ENCODE assay signal across 11 cellular contexts in genomic region chr1:1892763-1893120, GRCh38. TPM values are rescaled to one million over a fixed set of nuclear protein-coding genes. Genes with fewer than 3 reads are reported as not detected.
A peak's percentile ranks its signal among the peaks of the same experiment; 100 is the strongest.
DNase-seq lines count a peak whose midpoint lies in the region; ATAC-seq and TF ChIP-seq lines count a peak whose summit lies in the region.
"Had no signal": no experiment of that assay in that cellular context is flagged by ENCODE, and none has a peak within 500 bp of the region (broad histone marks: within the 10 kb centered on the region; RNA-seq: fewer than 3 reads in every experiment).

No MANE protein-coding gene starts in this region.

- peak overlapping the region; percentile 95 for H3K4me3 Mint-ChIP-seq in activated naive CD8-positive, alpha-beta T cell treated with anti-CD3 and anti-CD28 coated beads, Interleukin-2, amount 10 ng/mL, durations not matched to agents 7 days and 5 days

- H3K9me3 Mint-ChIP-seq in activated naive CD8-positive, alpha-beta T cell treated with anti-CD3 and anti-CD28 coated beads, Interleukin-2, amount 10 ng/mL, durations not matched to agents 7 days and 5 days = no peaks in the 10 kb centered on the region

- H3K27me3 Mint-ChIP-seq in activated naive CD8-positive, alpha-beta T cell treated with anti-CD3 and anti-CD28 coated beads, Interleukin-2, amount 10 ng/mL, durations not matched to agents 7 days and 5 days = no peaks in the 10 kb centered on the region

- intact Hi-C loops in left ventricle myocardium inferior (cut with micrococcal nuclease) (no loop called here), cardiac septum (cut with DNase I) (loop anchor here (5.0 kb wide), 1 partner anchor 115 kb away; the partner anchor contains the start of gene NADK), upper lobe of right lung (cut with DNase I) (loop anchor here (10.0 kb wide), 1 partner anchor 138 kb away; no protein-coding TSS in a partner anchor)

- H3K4me1 ChIP-seq in left ventricle myocardium inferior (peaks cover 66% of the 10 kb centered on the region), muscle layer of duodenum (ENCODE audit: control insufficient read depth in 1 of 2, insufficient read depth in 2 of 2, low read length in 2 of 2) (peaks cover 7 to 37% of the 10 kb centered on the region in 2 donors), upper lobe of right lung (peaks cover 29% of the 10 kb centered on the region)

- H3K27ac ChIP-seq in left ventricle myocardium inferior (replicated peaks) (peak overlapping the region; percentile 97), muscle layer of duodenum (ENCODE audit: low read length) (peak overlapping the region; percentile 78), upper lobe of right lung (no peak overlapping the region)

- peak overlapping the region; percentile 93 for H3K27ac Mint-ChIP-seq in activated naive CD8-positive, alpha-beta T cell treated with anti-CD3 and anti-CD28 coated beads, Interleukin-2, amount 10 ng/mL, durations not matched to agents 7 days and 5 days

- ATAC-seq in activated naive CD8-positive, alpha-beta T cell treated with anti-CD3 and anti-CD28 coated beads, Interleukin-2, amount 10 ng/mL, durations not matched to agents 7 days and 5 days (ENCODE audit: low read depth) = no peak
- no peak for ATAC-seq in upper lobe of right lung
- ATAC-seq: GM12878 had no signal

- TF ChIP-seq CTCF in left ventricle myocardium inferior (IDR thresholded peaks at IDR 0.05; ENCODE audit: borderline replicate concordance) (no peak), upper lobe of right lung (IDR thresholded peaks at IDR 0.05) (no peak)

- H3K9me3 ChIP-seq in left ventricle myocardium inferior (replicated peaks) (no peaks in the 10 kb centered on the region), muscle layer of duodenum (ENCODE audit: control insufficient read depth in 1 of 2, low read length in 2 of 2) (no peaks in the 10 kb centered on the region), upper lobe of right lung (no peaks in the 10 kb centered on the region)

- H3K4me1 Mint-ChIP-seq in activated naive CD8-positive, alpha-beta T cell treated with anti-CD3 and anti-CD28 coated beads, Interleukin-2, amount 10 ng/mL, durations not matched to agents 7 days and 5 days = peaks cover 34% of the 10 kb centered on the region

- H3K27me3 ChIP-seq in left ventricle myocardium inferior (ENCODE audit: low read depth) (no peaks in the 10 kb centered on the region), muscle layer of duodenum (ENCODE audit: low read depth, low read length) (peaks cover 4% of the 10 kb centered on the region), upper lobe of right lung (no peaks in the 10 kb centered on the region)

- POLR2A ChIA-PET in activated naive CD8-positive, alpha-beta T cell treated with anti-CD3 and anti-CD28 coated beads, Interleukin-2, amount 10 ng/mL, durations not matched to agents 7 days and 5 days (lab: Charles Lee) = interaction anchor here (1.0 kb wide), 2 partner anchors 102 to 113 kb away, joined by 3 to 5 read pairs; no protein-coding TSS in a partner anchor

- H3K4me3 ChIP-seq in left ventricle myocardium inferior = peak overlapping the region; percentile 96
- peak overlapping the region; percentile 66 to 73 for H3K4me3 ChIP-seq in muscle layer of duodenum (ENCODE audit: low read depth in 1 of 2, low read length in 2 of 2)
- H3K4me3 ChIP-seq in upper lobe of right lung = peak overlapping the region; percentile 65

- H3K36me3 ChIP-seq in left ventricle myocardium inferior (no peaks in the 10 kb centered on the region), muscle layer of duodenum (ENCODE audit: control insufficient read depth in 1 of 2, insufficient read depth in 2 of 2, low read length in 2 of 2) (no peaks in the 10 kb centered on the region), upper lobe of right lung (no peaks in the 10 kb centered on the region)

- H3K36me3 Mint-ChIP-seq in activated naive CD8-positive, alpha-beta T cell treated with anti-CD3 and anti-CD28 coated beads, Interleukin-2, amount 10 ng/mL, durations not matched to agents 7 days and 5 days = peaks cover 10% of the 10 kb centered on the region

- DNase-seq in left ventricle myocardium inferior (no peak), cardiac septum (ENCODE audit: low spot score) (no peak), upper lobe of right lung (no peak), DMS79 (lab: John Stamatoyannopoulos, UW) (no peak)
- no peak for DNase-seq in activated naive CD8-positive, alpha-beta T cell treated with anti-CD3 and anti-CD28 coated beads, Interleukin-2, amount 10 ng/mL, durations not matched to agents 7 days and 5 days
- no peak for DNase-seq in stimulated activated CD4-positive, alpha-beta T cell treated with anti-CD3 and anti-CD28 coated beads, Interleukin-4, amount 100 ng/mL, for 24 hours
- no peak for DNase-seq in NK-92 treated with Interleukin-12 subunit alpha and Interleukin-12 subunit beta, amount 100 ng/mL, for 24 hours (lab: John Stamatoyannopoulos, UW)
- DNase-seq: NCI-H69 had no signal

RNA-seq across cellular contexts. Expression of gene GNB1, which starts 1.9 kb away (rescaled TPM):
- total RNA-seq in left ventricle myocardium inferior = 158 TPM
- total RNA-seq in cardiac septum = 183 TPM
- 100 to 1,000 TPM; 353 to 372 TPM for total RNA-seq in activated naive CD8-positive, alpha-beta T cell treated with anti-CD3 and anti-CD28 coated beads, Interleukin-2, amount 10 ng/mL, durations not matched to agents 7 days and 5 days
- total RNA-seq in upper lobe of right lung = 328 TPM

RNA-seq across cellular contexts. Expression of gene CALML6, which starts 22.3 kb away (rescaled TPM):
- total RNA-seq in left ventricle myocardium inferior (not detected), cardiac septum (0.16 TPM), upper lobe of right lung (0.90 TPM)
- total RNA-seq in activated naive CD8-positive, alpha-beta T cell treated with anti-CD3 and anti-CD28 coated beads, Interleukin-2, amount 10 ng/mL, durations not matched to agents 7 days and 5 days = under 1 TPM in 1 of 2 experiments, not detected in 1; 0.82 TPM
- total RNA-seq: M059J had no signal

RNA-seq across cellular contexts. Expression of gene TMEM52, which starts 26.3 kb away (rescaled TPM):
- total RNA-seq in left ventricle myocardium inferior (0.47 TPM), cardiac septum (0.70 TPM), upper lobe of right lung (1.5 TPM)
- total RNA-seq in activated naive CD8-positive, alpha-beta T cell treated with anti-CD3 and anti-CD28 coated beads, Interleukin-2, amount 10 ng/mL, durations not matched to agents 7 days and 5 days = not detected
- total RNA-seq: M059J had no signal
